8 cellular contexts compared by ENCODE assay signal in genomic region chr18:79068299-79068945, GRCh38. TPM values are rescaled to one million over a fixed set of nuclear protein-coding genes. Genes with fewer than 3 reads are reported as not detected.
DNase-seq lines count a peak whose midpoint lies in the region; ATAC-seq, FAIRE-seq and TF ChIP-seq lines count a peak whose summit lies in the region.

No MANE protein-coding gene starts in this region.

- FAIRE-seq in GM12891 (lab: Jason Lieb, UNC) (peak; percentile 87), frontal cortex (lab: Jason Lieb, UNC) (no peak)

- H3K9me3 ChIP-seq in SJSA1 (replicated peaks) (peaks cover 4% of the 10 kb centered on the region; the same call in 1 of the 2 replicates), endocrine pancreas (ENCODE audit: control insufficient read depth, low read length) (no peaks in the 10 kb centered on the region), neural cell (ENCODE audit: low read length) (no peaks in the 10 kb centered on the region)

- H3K9me2 ChIP-seq in neural cell (ENCODE audit: insufficient read depth, low read length), result no peaks in the 10 kb centered on the region

- peak overlapping the region; percentile 58 for H2AFZ ChIP-seq in neural cell (ENCODE audit: low read depth, low read length)

- peak overlapping the region; percentile 92 for H3K4me3 ChIP-seq in SJSA1
- H3K4me3 ChIP-seq in endocrine pancreas (ENCODE audit: control insufficient read depth, insufficient read depth, low read length), result peak overlapping the region; percentile 52
- H3K4me3 ChIP-seq in neural cell (ENCODE audit: low read length), result peak overlapping the region; percentile 79

- DNase-seq in GM12891 (ENCODE audit: insufficient read length, low spot score), result no peak
- DNase-seq in SJSA1 (ENCODE audit: low read depth in 1 of 2, low spot score in 2 of 2), result no peak
- DNase-seq in frontal cortex (ENCODE audit: low spot score in 2 of 2), result no peak
- no peak for DNase-seq in NCI-H1092 (lab: John Stamatoyannopoulos, UW)

- peak overlapping the region; percentile 54 for H3K9ac ChIP-seq in endocrine pancreas (ENCODE audit: control insufficient read depth, insufficient read depth, low read length)
- peak overlapping the region; percentile 45 for H3K9ac ChIP-seq in neural cell (ENCODE audit: low read length)

- peak overlapping the region; percentile 23; the same call in 1 of the 2 replicates for H3K27ac ChIP-seq in SJSA1
- peak overlapping the region; percentile 48 for H3K27ac ChIP-seq in neural cell (ENCODE audit: low read length)

- no peak for TF ChIP-seq CTCF in neural cell (IDR thresholded peaks at IDR 0.05; ENCODE audit: poor library complexity, severe bottlenecking)

- no peaks in the 10 kb centered on the region for H3K27me3 ChIP-seq in SJSA1 (replicated peaks)
- H3K27me3 ChIP-seq in endocrine pancreas (ENCODE audit: control insufficient read depth, insufficient read depth, low read length), result no peaks in the 10 kb centered on the region
- no peaks in the 10 kb centered on the region for H3K27me3 ChIP-seq in neural cell (ENCODE audit: insufficient read depth, low read depth, low read length)

- H3K79me2 ChIP-seq in neural cell (replicated peaks; ENCODE audit: insufficient read depth, low read length), result peaks cover 12% of the 10 kb centered on the region

- peaks cover 11% of the 10 kb centered on the region for H3K4me1 ChIP-seq in SJSA1 (replicated peaks)
- peaks cover 7% of the 10 kb centered on the region for H3K4me1 ChIP-seq in endocrine pancreas (ENCODE audit: control insufficient read depth, insufficient read depth, low read length)

- H3K4me2 ChIP-seq in neural cell (ENCODE audit: low read length), result no peak overlapping the region

- no peak for TF ChIP-seq RAD21 in neural cell (conservative IDR thresholded peaks at IDR 0.05)

- H4K20me1 ChIP-seq in neural cell (ENCODE audit: insufficient read depth), result no peaks in the 10 kb centered on the region

- H3K36me3 ChIP-seq in SJSA1, result peaks cover 4% of the 10 kb centered on the region
- no peaks in the 10 kb centered on the region for H3K36me3 ChIP-seq in endocrine pancreas (ENCODE audit: control insufficient read depth, insufficient read depth, low read length)
- H3K36me3 ChIP-seq in neural cell (ENCODE audit: insufficient read depth, low read length), result no peaks in the 10 kb centered on the region

- no peak for TF ChIP-seq EP300 in neural cell (conservative IDR thresholded peaks at IDR 0.05; ENCODE audit: poor library complexity, severe bottlenecking)

- no peak for TF ChIP-seq POLR2A in GM12891 (IDR thresholded peaks at IDR 0.05; ENCODE audit: low read depth, low read length)

- no peaks in the 10 kb centered on the region for H3F3A ChIP-seq in neural cell (ENCODE audit: insufficient read depth, low read length, poor library complexity, severe bottlenecking)

- ATAC-seq in HG02840 (IDR thresholded peaks at IDR 0.05; ENCODE audit: low FRiP score, unreplicated experiment) (peak; percentile 38), GM19324 (IDR thresholded peaks at IDR 0.05; ENCODE audit: low FRiP score, unreplicated experiment) (no peak)

TF ChIP-seq in GM12891, 5 proteins besides CTCF, POLR2A, EP300 and RAD21:
- TF ChIP-seq POLR2AphosphoS5 (IDR thresholded peaks at IDR 0.05; ENCODE audit: low read depth, low read length) (no peak), TAF1 (IDR thresholded peaks at IDR 0.05; ENCODE audit: low read depth, low read length) (no peak; the same call in 1 of the 2 replicates), SPI1 (IDR thresholded peaks at IDR 0.05; ENCODE audit: low read depth, low read length) (peak; percentile 49; the same call in 1 of the 2 replicates), PAX5 (IDR thresholded peaks at IDR 0.05; ENCODE audit: insufficient read depth, low read length, severe bottlenecking) (no peak), POU2F2 (IDR thresholded peaks at IDR 0.05; ENCODE audit: low read depth, low read length) (no peak)

TF ChIP-seq in neural cell, 6 proteins besides CTCF, POLR2A, EP300 and RAD21:
- TF ChIP-seq TAF1 (IDR thresholded peaks at IDR 0.05; ENCODE audit: low read depth), result no peak
- TF ChIP-seq SMC3 (conservative IDR thresholded peaks at IDR 0.05; ENCODE audit: poor library complexity), result no peak
- no peak for TF ChIP-seq POLR2AphosphoS5 (IDR thresholded peaks at IDR 0.05)
- TF ChIP-seq MXI1 (conservative IDR thresholded peaks at IDR 0.05; ENCODE audit: poor library complexity, severe bottlenecking), result no peak
- no peak for TF ChIP-seq EZH2 (IDR thresholded peaks at IDR 0.05; ENCODE audit: borderline replicate concordance, insufficient read depth, low read length, poor library complexity, severe bottlenecking)
- no peak for TF ChIP-seq REST (IDR thresholded peaks at IDR 0.05; ENCODE audit: borderline replicate concordance)

RNA-seq across cellular contexts. Expression of gene ATP9B, which starts 0.8 kb away (rescaled TPM):
- 7.3 TPM for polyA plus RNA-seq in GM12891 (2012; ENCODE audit: low read depth, missing spikeins)
- 10.7 and 14.3 TPM in 2 replicates for total RNA-seq in SJSA1 (2014; rRNA removed; shearing (Covaris generic))
- polyA plus RNA-seq in neural cell, result 11.6 and 15.4 TPM in 2 replicates
- polyA minus RNA-seq in neural cell, result 53.6 and 64.8 TPM in 2 replicates
- 51.4 TPM for total RNA-seq in frontal cortex
